ENCODE assay signal across 25 cellular contexts in genomic region chr13:21894091-21894490, GRCh38.
DNase-seq lines count a peak whose midpoint lies in the region; ATAC-seq and TF ChIP-seq lines count a peak whose summit lies in the region.
"Had no signal": no experiment of that assay in that cellular context is flagged by ENCODE, and none has a peak within 500 bp of the region (broad histone marks: within the 10 kb centered on the region; RNA-seq: fewer than 3 reads in every experiment).

No MANE protein-coding gene starts in this region.

- in situ Hi-C loops in transverse colon (cut with MboI; ENCODE audit: low pct_ligation_motif_present in 1 of 4, low pct_unique_long_range_greater_than_20kb in 1 of 4, low sequenced_read_pairs in 3 of 4): no loop called here

- H3K27me3 ChIP-seq in Peyer's patch (no peaks in the 10 kb centered on the region), transverse colon (no peaks in the 10 kb centered on the region), vagina (no peaks in the 10 kb centered on the region)
- H3K27me3 ChIP-seq: body of pancreas, gastrocnemius medialis, suprapubic skin, uterus had no signal

- H3K27me3 Mint-ChIP-seq in activated T-cell treated with anti-CD3 and anti-CD28 coated beads, Interleukin-2, amount 50 U/mL, for 72 hours (ENCODE audit: low read depth): peaks cover 6% of the 10 kb centered on the region
- peaks cover 2% of the 10 kb centered on the region for H3K27me3 Mint-ChIP-seq in activated T-cell treated with anti-CD3 and anti-CD28 coated beads, Interleukin-2, amount 50 U/mL, for 4 hours (ENCODE audit: low read depth)
- H3K27me3 Mint-ChIP-seq: activated CD4-positive, alpha-beta memory T cell treated with anti-CD3 and anti-CD28 coated beads, Interleukin-2, amount 10 ng/mL, durations not matched to agents 7 days and 5 days had no signal

- H3K4me1 ChIP-seq in Peyer's patch (peaks cover 0 to 36% (median 0%) of the 10 kb centered on the region in 4 donors), transverse colon (peaks cover 3 to 23% (median 7%) of the 10 kb centered on the region in 4 donors), vagina (no peaks in the 10 kb centered on the region)
- H3K4me1 ChIP-seq: body of pancreas, gastrocnemius medialis, lower lobe of right lung, prostate gland had no signal

- peak; percentile 40 to 50 for TF ChIP-seq POLR2A in Peyer's patch (IDR thresholded peaks at IDR 0.05)
- peak; percentile 34 for TF ChIP-seq POLR2A in transverse colon (IDR thresholded peaks at IDR 0.05)
- TF ChIP-seq POLR2A in GM18505 (IDR thresholded peaks at IDR 0.05; ENCODE audit: borderline replicate concordance, extremely low read depth, insufficient read depth, insufficient read length): no peak
- no peak for TF ChIP-seq POLR2A in vagina (IDR thresholded peaks at IDR 0.05)

- H3K27ac ChIP-seq in Peyer's patch: peak overlapping the region in 3 of 4 donors; percentile 75 to 95 (median 85)
- peak overlapping the region in 2 of 4 donors; percentile 56 to 63 for H3K27ac ChIP-seq in transverse colon
- no peak overlapping the region for H3K27ac ChIP-seq in vagina
- H3K27ac ChIP-seq: body of pancreas, C4-2B, gastrocnemius medialis, KMS-11, lower lobe of right lung, prostate gland, suprapubic skin, uterus had no signal

- H3K36me3 Mint-ChIP-seq in activated T-cell treated with anti-CD3 and anti-CD28 coated beads, Interleukin-2, amount 50 U/mL, for 72 hours (ENCODE audit: insufficient read depth in 2 of 2): no peaks in the 10 kb centered on the region
- H3K36me3 Mint-ChIP-seq in activated T-cell treated with anti-CD3 and anti-CD28 coated beads, Interleukin-2, amount 50 U/mL, for 4 hours (ENCODE audit: insufficient read depth): no peaks in the 10 kb centered on the region

- no peak for TF ChIP-seq EP300 in transverse colon (IDR thresholded peaks at IDR 0.05; ENCODE audit: low read depth)

- no peaks in the 10 kb centered on the region for H3K9me3 Mint-ChIP-seq in activated T-cell treated with anti-CD3 and anti-CD28 coated beads, Interleukin-2, amount 50 U/mL, for 72 hours
- no peaks in the 10 kb centered on the region for H3K9me3 Mint-ChIP-seq in activated T-cell treated with anti-CD3 and anti-CD28 coated beads, Interleukin-2, amount 50 U/mL, for 4 hours
- H3K9me3 Mint-ChIP-seq: activated CD4-positive, alpha-beta memory T cell treated with anti-CD3 and anti-CD28 coated beads, Interleukin-2, amount 10 ng/mL, durations not matched to agents 7 days and 5 days; effector memory CD8-positive, alpha-beta T cell had no signal

- H3K27ac Mint-ChIP-seq in activated T-cell treated with anti-CD3 and anti-CD28 coated beads, Interleukin-2, amount 50 U/mL, for 72 hours: peak overlapping the region; percentile 34
- H3K27ac Mint-ChIP-seq: activated CD4-positive, alpha-beta memory T cell treated with anti-CD3 and anti-CD28 coated beads, Interleukin-2, amount 10 ng/mL, durations not matched to agents 7 days and 5 days had no signal

- H3K9me3 ChIP-seq in Peyer's patch (no peaks in the 10 kb centered on the region), transverse colon (no peaks in the 10 kb centered on the region), vagina (no peaks in the 10 kb centered on the region)
- H3K9me3 ChIP-seq: body of pancreas, gastrocnemius medialis, lower lobe of right lung, prostate gland, suprapubic skin, uterus had no signal

- H3K4me1 Mint-ChIP-seq in activated T-cell treated with anti-CD3 and anti-CD28 coated beads, Interleukin-2, amount 50 U/mL, for 72 hours (ENCODE audit: low read depth): peaks cover 6% of the 10 kb centered on the region
- H3K4me1 Mint-ChIP-seq in activated T-cell treated with anti-CD3 and anti-CD28 coated beads, Interleukin-2, amount 50 U/mL, for 4 hours (ENCODE audit: low read depth): no peaks in the 10 kb centered on the region
- H3K4me1 Mint-ChIP-seq: activated CD4-positive, alpha-beta memory T cell treated with anti-CD3 and anti-CD28 coated beads, Interleukin-2, amount 10 ng/mL, durations not matched to agents 7 days and 5 days had no signal

- H3K36me3 ChIP-seq in Peyer's patch (no peaks in the 10 kb centered on the region), transverse colon (no peaks in the 10 kb centered on the region), vagina (no peaks in the 10 kb centered on the region)
- H3K36me3 ChIP-seq: gastrocnemius medialis, lower lobe of right lung, prostate gland, suprapubic skin, uterus had no signal

- no peak for DNase-seq in activated T-cell treated with anti-CD3 and anti-CD28 coated beads, Interleukin-2, amount 50 U/mL, for 72 hours
- DNase-seq in activated T-cell treated with anti-CD3 and anti-CD28 coated beads, Interleukin-2, amount 50 U/mL, for 4 hours: no peak
- peak; percentile 41 for DNase-seq in NCI-H2081 treated with DMSO at 0.1 percent for 48 hours (lab: John Stamatoyannopoulos, UW)
- DNase-seq in Peyer's patch: peak in 2 of 3 donors; percentile 74 to 78
- DNase-seq in transverse colon: peak; percentile 78
- no peak for DNase-seq in vagina (ENCODE audit: extremely low spot score in 2 of 2)
- DNase-seq: activated CD4-positive, alpha-beta memory T cell treated with anti-CD3 and anti-CD28 coated beads, Interleukin-2, amount 10 ng/mL, durations not matched to agents 7 days and 5 days; activated gamma-delta T cell; body of pancreas; effector memory CD8-positive, alpha-beta T cell; gastrocnemius medialis; GDM1; lower lobe of right lung; NCI-H1048; NCI-H446 treated with DMSO at 0.1 percent for 48 hours; uterus had no signal

- intact Hi-C loops in transverse colon (cut with DNase I; ENCODE audit: low total_unique reads) (no loop called here), vagina (cut with DNase I) (no loop called here)

- 47 to 63% methylated on average over 4 to 10 of the region's 10 CpGs for WGBS in transverse colon (ENCODE audit: low coverage in 1 of 2), 2 donors

- no peak overlapping the region for H3K4me3 Mint-ChIP-seq in activated T-cell treated with anti-CD3 and anti-CD28 coated beads, Interleukin-2, amount 50 U/mL, for 72 hours
- H3K4me3 Mint-ChIP-seq in activated T-cell treated with anti-CD3 and anti-CD28 coated beads, Interleukin-2, amount 50 U/mL, for 4 hours: no peak overlapping the region
- H3K4me3 Mint-ChIP-seq: activated CD4-positive, alpha-beta memory T cell treated with anti-CD3 and anti-CD28 coated beads, Interleukin-2, amount 10 ng/mL, durations not matched to agents 7 days and 5 days; effector memory CD8-positive, alpha-beta T cell had no signal

- peak overlapping the region in 2 of 4 donors; percentile 12 to 26 for H3K4me3 ChIP-seq in Peyer's patch
- peak overlapping the region in 1 of 4 donors; percentile 20 for H3K4me3 ChIP-seq in transverse colon
- H3K4me3 ChIP-seq in vagina: no peak overlapping the region
- H3K4me3 ChIP-seq: body of pancreas, gastrocnemius medialis, lower lobe of right lung, prostate gland, suprapubic skin, uterus had no signal

- TF ChIP-seq CTCF in Peyer's patch (IDR thresholded peaks at IDR 0.05) (peak in 3 of 6 experiments; percentile 44 to 55 (median 47)), transverse colon (IDR thresholded peaks at IDR 0.05) (peak in 3 of 5 experiments; percentile 11 to 42 (median 39)), vagina (IDR thresholded peaks at IDR 0.05) (no peak)

- ATAC-seq in activated T-cell treated with anti-CD3 and anti-CD28 coated beads, Interleukin-2, amount 50 U/mL, for 72 hours (replicated peaks in 1 of 2): no peak
- ATAC-seq in activated T-cell treated with anti-CD3 and anti-CD28 coated beads, Interleukin-2, amount 50 U/mL, for 4 hours: no peak
- no peak for ATAC-seq in GM18505 (IDR thresholded peaks at IDR 0.05; ENCODE audit: unreplicated experiment)
- no peak for ATAC-seq in GM18873 (IDR thresholded peaks at IDR 0.05; ENCODE audit: low FRiP score, unreplicated experiment)
- ATAC-seq: activated CD4-positive, CD25-positive, alpha-beta regulatory T cell treated with anti-CD3 and anti-CD28 coated beads, Interleukin-2, amount 50 U/mL, for 24 hours; body of pancreas; effector memory CD8-positive, alpha-beta T cell; esophagus mucosa; gastrocnemius medialis; HCT116; lower lobe of right lung had no signal

Comparison
In these comparisons a context has a peak if more than half of its experiments do, and no peak if none do; other contexts are left out.
1. DNase-seq: peak in NCI-H2081 treated with DMSO at 0.1 percent for 48 hours (single experiment), Peyer's patch (2 of 3) and transverse colon (single experiment); none in activated T-cell treated with anti-CD3 and anti-CD28 coated beads, Interleukin-2, amount 50 U/mL, for 72 hours (0 of 2), activated T-cell treated with anti-CD3 and anti-CD28 coated beads, Interleukin-2, amount 50 U/mL, for 4 hours (single experiment) and vagina (0 of 2).
2. CTCF ChIP-seq: peak in transverse colon (3 of 5); none in vagina (0 of 3).
3. POLR2A ChIP-seq: peak in Peyer's patch (2 of 2) and transverse colon (single experiment); none in GM18505 (single experiment) and vagina (0 of 2).